22 cellular contexts compared by ENCODE assay signal in the genomic region with DNA sequence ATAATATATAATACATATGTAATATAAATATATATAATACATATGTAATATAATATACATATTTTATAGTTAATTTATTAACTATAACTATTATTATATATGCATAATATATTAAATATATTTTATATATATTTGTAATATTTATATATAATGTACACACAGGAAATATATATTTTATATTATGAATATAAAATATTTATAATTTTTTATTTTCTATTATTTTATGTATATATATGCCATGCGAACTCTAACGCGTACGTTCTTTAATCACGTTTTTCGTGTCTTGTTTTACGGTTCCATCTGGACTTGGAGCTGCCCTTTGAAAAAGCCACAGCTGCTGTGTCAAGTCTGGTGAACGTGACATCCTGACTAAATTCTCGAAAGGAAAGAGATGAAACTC.
"Had no signal": no experiment of that assay in that cellular context is flagged by ENCODE, and none has a peak within 500 bp of the region (broad histone marks: within the 10 kb centered on the region; RNA-seq: fewer than 3 reads in every experiment).

No MANE protein-coding gene starts in this region.

- DNase-seq: dermis blood vessel endothelial cell; effector memory CD4-positive, alpha-beta T cell; foreskin keratinocyte; heart left ventricle; kidney; left lung; mesenchymal stem cell; mucosa of descending colon; naive B cell; pancreas; right lobe of liver; small intestine; stimulated activated CD4-positive, alpha-beta T cell treated with anti-CD3 and anti-CD28 coated beads, Interleukin-1b, Interleukin-23, amount 100 ng/mL, for 48 hours; stimulated activated CD4-positive, alpha-beta T cell treated with anti-CD3 and anti-CD28 coated beads, Interleukin-4, amount 100 ng/mL, for 1 hour; stimulated activated naive CD4-positive, alpha-beta T cell treated with Interleukin-2 at 50 U/mL for 16 hours; stomach; thyroid gland; trophoblast cell had no signal

- ATAC-seq: foreskin keratinocyte; gastroesophageal sphincter; heart left ventricle; left lung; mucosa of descending colon; natural killer cell treated with Interleukin-12 subunit alpha and Interleukin-12 subunit beta and Interleukin-15 and Interleukin-18, amount 100 ng/mL, for 72 hours; pancreas; right lobe of liver; stimulated activated effector memory CD8-positive, alpha-beta T cell treated with anti-CD3 and anti-CD28 coated beads, Interleukin-12 subunit alpha, Interleukin-12 subunit beta, amount 100 ng/mL, for 72 hours had no signal

- FAIRE-seq: endothelial cell of umbilical vein had no signal
